ENCODE assay signal across 23 cellular contexts in the genomic region with DNA sequence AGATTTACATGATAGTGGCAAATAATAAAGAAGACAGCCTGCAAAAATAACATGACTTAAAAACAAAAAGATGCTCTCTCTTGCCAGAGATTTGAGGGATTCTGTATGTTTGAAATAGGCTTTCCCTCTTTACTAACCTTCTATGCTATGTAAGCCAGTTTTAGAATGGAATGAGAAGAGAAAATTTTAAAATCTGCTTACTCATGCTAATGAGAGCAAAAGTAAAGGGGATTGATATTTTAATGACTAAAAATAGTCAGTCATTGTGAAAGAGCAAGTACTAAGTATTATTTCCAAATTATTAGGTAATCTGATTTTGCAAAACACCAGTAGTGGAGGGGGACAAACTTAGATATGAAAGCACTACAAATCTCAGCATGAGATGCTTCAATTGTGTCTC.
DNase-seq lines count a peak whose midpoint lies in the region; ATAC-seq, FAIRE-seq and TF ChIP-seq lines count a peak whose summit lies in the region.
"Had no signal": no experiment of that assay in that cellular context is flagged by ENCODE, and none has a peak within 500 bp of the region (broad histone marks: within the 10 kb centered on the region; RNA-seq: fewer than 3 reads in every experiment).

No MANE protein-coding gene starts in this region.

- peaks cover 4% of the 10 kb centered on the region; the same call in 1 of the 2 replicates for H3K4me1 ChIP-seq in H9 (ENCODE audit: insufficient read depth, low read length)
- no peaks in the 10 kb centered on the region for H3K4me1 ChIP-seq in kidney (ENCODE audit: control insufficient read depth in 1 of 2, insufficient read depth in 1 of 2, low read depth in 1 of 2, low read length in 2 of 2)
- H3K4me1 ChIP-seq: A549 had no signal

- no peak overlapping the region for H3K4ac ChIP-seq in H9 (ENCODE audit: low read depth, low read length)

- no peak overlapping the region for H4K5ac ChIP-seq in H9 (ENCODE audit: insufficient read length, low read depth, low read length)

- H3K18ac ChIP-seq in H9 (ENCODE audit: insufficient read length, low read depth, low read length), result no peak overlapping the region

- H3K56ac ChIP-seq in H9 (ENCODE audit: insufficient read length, low read depth, low read length), result no peak overlapping the region

- no peak overlapping the region for H2AK5ac ChIP-seq in H9 (ENCODE audit: insufficient read length, low read length)

- no peak overlapping the region for H2AFZ ChIP-seq in H9 (ENCODE audit: low read length)
- H2AFZ ChIP-seq: GM23248 had no signal

- H3K79me1 ChIP-seq in H9 (ENCODE audit: insufficient read depth, low read depth, low read length, poor library complexity, severe bottlenecking), result no peaks in the 10 kb centered on the region

- no peaks in the 10 kb centered on the region for H4K20me1 ChIP-seq in H9 (ENCODE audit: control insufficient read depth, insufficient read depth, insufficient read length)

- no peak overlapping the region for H4K91ac ChIP-seq in H9 (ENCODE audit: insufficient read length, low read depth, low read length)

- H2BK12ac ChIP-seq in H9 (ENCODE audit: insufficient read length, low read depth, low read length), result no peak overlapping the region

- no peak overlapping the region for H2BK20ac ChIP-seq in H9 (ENCODE audit: low read depth, low read length, poor library complexity, severe bottlenecking)

- H3K23me2 ChIP-seq in H9 (ENCODE audit: insufficient read length, low read depth, low read length, poor library complexity, severe bottlenecking), result no peaks in the 10 kb centered on the region

- DNase-seq in H9 (no peak), WTC11 (ENCODE audit: low spot score) (no peak), fibroblast of pulmonary artery (ENCODE audit: low read depth) (peak; percentile 36), hepatic stellate cell (ENCODE audit: low spot score) (no peak), progenitor cell of endocrine pancreas (ENCODE audit: low spot score, unreplicated experiment) (no peak), DMS 273 treated with DMSO at 0.1 percent for 48 hours (lab: John Stamatoyannopoulos, UW) (no peak), kidney (no peak)
- DNase-seq: C1 segment of cervical spinal cord, DMS53, GM23248, HCEC 1CT, MV-4-11, NCI-H1105, NCI-H1436 treated with DMSO at 0.1 percent for 48 hours, NCI-H1930, NCI-H2107, NCI-H446, NCI-H524 treated with DMSO at 0.1 percent for 48 hours, NCI-H774 had no signal

- H2BK15ac ChIP-seq in H9 (ENCODE audit: low read depth, low read length), result no peak overlapping the region

- TF ChIP-seq CTCF in H9 (conservative IDR thresholded peaks at IDR 0.05) (no peak), WTC11 (IDR thresholded peaks at IDR 0.05) (no peak), fibroblast of pulmonary artery (IDR thresholded peaks at IDR 0.05; ENCODE audit: low read length, missing control alignments) (no peak), progenitor cell of endocrine pancreas (IDR thresholded peaks at IDR 0.05; ENCODE audit: unreplicated experiment) (no peak), kidney (IDR thresholded peaks at IDR 0.05; ENCODE audit: borderline replicate concordance, extremely low read depth, insufficient read depth) (no peak)

- H3K27me3 ChIP-seq in H9 (ENCODE audit: insufficient read depth, low read length), result no peaks in the 10 kb centered on the region

- no peak overlapping the region for H3K14ac ChIP-seq in H9 (ENCODE audit: insufficient read depth, low read length)

- no peaks in the 10 kb centered on the region for H3K36me3 Mint-ChIP-seq in H9 (ENCODE audit: insufficient read depth in 1 of 3, low read depth in 3 of 3)
- H3K36me3 Mint-ChIP-seq in WTC11, result no peaks in the 10 kb centered on the region
- no peaks in the 10 kb centered on the region for H3K36me3 Mint-ChIP-seq in progenitor cell of endocrine pancreas (ENCODE audit: insufficient read depth)

- no peak overlapping the region for H4K8ac ChIP-seq in H9 (replicated peaks; ENCODE audit: insufficient read length, low read depth, low read length)

- no peak overlapping the region for H3K4me2 ChIP-seq in H9 (ENCODE audit: insufficient read depth, insufficient read length, low read length)
- H3K4me2 ChIP-seq: A549 had no signal

- peak overlapping the region in 2 of 3 experiments; percentile 34 to 37; a peak in 4 of 7 replicates for H3K27ac Mint-ChIP-seq in H9
- H3K27ac Mint-ChIP-seq in WTC11, result peak overlapping the region; percentile 58; the same call in 1 of the 2 replicates
- no peak overlapping the region for H3K27ac Mint-ChIP-seq in progenitor cell of endocrine pancreas

- POLR2A ChIA-PET in WTC11 (lab: Charles Lee), result no interaction called here

- no peak overlapping the region for H3T11ph ChIP-seq in H9 (ENCODE audit: low read length)

- no peak overlapping the region for H3K27ac ChIP-seq in H9 (ENCODE audit: insufficient read length, low read depth, low read length)
- no peak overlapping the region for H3K27ac ChIP-seq in kidney (ENCODE audit: low read depth in 2 of 2, low read length in 2 of 2)
- H3K27ac ChIP-seq: A549, GM23248 had no signal

- CTCF ChIA-PET in WTC11 (lab: Charles Lee), result no interaction called here

- no peak overlapping the region for H2BK120ac ChIP-seq in H9 (ENCODE audit: low read depth, low read length, poor library complexity, severe bottlenecking)

- no peak for FAIRE-seq in kidney (lab: Jason Lieb, UNC)
- FAIRE-seq: A549, HepG2, RCC 7860 had no signal

- no peak for ATAC-seq in WTC11
- ATAC-seq: A549, HepG2, SK-N-SH treated with all-trans-retinoic acid at 6 μM for 48 hours had no signal

- H3K9ac ChIP-seq in H9 (ENCODE audit: extremely low read depth, insufficient read length, low read length) (no peak overlapping the region), kidney (ENCODE audit: low read length in 2 of 2) (no peak overlapping the region)
- H3K9ac ChIP-seq: GM23248 had no signal

- H3K23ac ChIP-seq in H9 (ENCODE audit: insufficient read length, low read depth, low read length), result no peak overlapping the region

- no peaks in the 10 kb centered on the region for H3K36me3 ChIP-seq in kidney (ENCODE audit: control insufficient read depth in 1 of 2, insufficient read depth in 2 of 2, low read length in 2 of 2)

- H3K4me3 Mint-ChIP-seq in H9, result no peak overlapping the region
- no peak overlapping the region for H3K4me3 Mint-ChIP-seq in WTC11
- H3K4me3 Mint-ChIP-seq in progenitor cell of endocrine pancreas (ENCODE audit: low read depth), result no peak overlapping the region

- no peaks in the 10 kb centered on the region for H3K9me3 ChIP-seq in H9 (ENCODE audit: control insufficient read depth, low read depth, low read length)
- H3K9me3 ChIP-seq in kidney (ENCODE audit: control insufficient read depth in 1 of 2, low read length in 2 of 2), result no peaks in the 10 kb centered on the region
- H3K9me3 ChIP-seq: A549 had no signal

- H3K4me3 ChIP-seq in fibroblast of pulmonary artery (replicated peaks; ENCODE audit: low read depth, low read length) (no peak overlapping the region), kidney (ENCODE audit: low read length in 2 of 2) (no peak overlapping the region)
- H3K4me3 ChIP-seq: A549, GM23248 had no signal

- H3K9me3 Mint-ChIP-seq in H9 (no peaks in the 10 kb centered on the region), WTC11 (no peaks in the 10 kb centered on the region), progenitor cell of endocrine pancreas (ENCODE audit: low read depth) (no peaks in the 10 kb centered on the region)

- H3K79me2 ChIP-seq in H9 (ENCODE audit: insufficient read depth, low read length), result no peaks in the 10 kb centered on the region

- H2BK5ac ChIP-seq in H9 (ENCODE audit: insufficient read length, low read length), result no peak overlapping the region

- H3K4me1 Mint-ChIP-seq in H9, result peaks cover 54 to 66% of the 10 kb centered on the region in 2 experiments
- peaks cover 75% of the 10 kb centered on the region for H3K4me1 Mint-ChIP-seq in WTC11
- no peaks in the 10 kb centered on the region for H3K4me1 Mint-ChIP-seq in progenitor cell of endocrine pancreas (ENCODE audit: low read depth)

- no peaks in the 10 kb centered on the region for H3K27me3 Mint-ChIP-seq in H9 (ENCODE audit: low read depth)
- H3K27me3 Mint-ChIP-seq in WTC11 (ENCODE audit: low read depth), result no peaks in the 10 kb centered on the region
- H3K27me3 Mint-ChIP-seq in progenitor cell of endocrine pancreas, result no peaks in the 10 kb centered on the region

- intact Hi-C loops in kidney (cut with DNase I), result no loop called here

TF ChIP-seq in WTC11, 78 proteins besides CTCF, POLR2A, EP300 and RAD21 (continues in another document):
- TF ChIP-seq FOXJ3 (CRISPR knock-in tag; IDR thresholded peaks at IDR 0.05; ENCODE audit: borderline replicate concordance), result no peak
- TF ChIP-seq, protein P1, sequence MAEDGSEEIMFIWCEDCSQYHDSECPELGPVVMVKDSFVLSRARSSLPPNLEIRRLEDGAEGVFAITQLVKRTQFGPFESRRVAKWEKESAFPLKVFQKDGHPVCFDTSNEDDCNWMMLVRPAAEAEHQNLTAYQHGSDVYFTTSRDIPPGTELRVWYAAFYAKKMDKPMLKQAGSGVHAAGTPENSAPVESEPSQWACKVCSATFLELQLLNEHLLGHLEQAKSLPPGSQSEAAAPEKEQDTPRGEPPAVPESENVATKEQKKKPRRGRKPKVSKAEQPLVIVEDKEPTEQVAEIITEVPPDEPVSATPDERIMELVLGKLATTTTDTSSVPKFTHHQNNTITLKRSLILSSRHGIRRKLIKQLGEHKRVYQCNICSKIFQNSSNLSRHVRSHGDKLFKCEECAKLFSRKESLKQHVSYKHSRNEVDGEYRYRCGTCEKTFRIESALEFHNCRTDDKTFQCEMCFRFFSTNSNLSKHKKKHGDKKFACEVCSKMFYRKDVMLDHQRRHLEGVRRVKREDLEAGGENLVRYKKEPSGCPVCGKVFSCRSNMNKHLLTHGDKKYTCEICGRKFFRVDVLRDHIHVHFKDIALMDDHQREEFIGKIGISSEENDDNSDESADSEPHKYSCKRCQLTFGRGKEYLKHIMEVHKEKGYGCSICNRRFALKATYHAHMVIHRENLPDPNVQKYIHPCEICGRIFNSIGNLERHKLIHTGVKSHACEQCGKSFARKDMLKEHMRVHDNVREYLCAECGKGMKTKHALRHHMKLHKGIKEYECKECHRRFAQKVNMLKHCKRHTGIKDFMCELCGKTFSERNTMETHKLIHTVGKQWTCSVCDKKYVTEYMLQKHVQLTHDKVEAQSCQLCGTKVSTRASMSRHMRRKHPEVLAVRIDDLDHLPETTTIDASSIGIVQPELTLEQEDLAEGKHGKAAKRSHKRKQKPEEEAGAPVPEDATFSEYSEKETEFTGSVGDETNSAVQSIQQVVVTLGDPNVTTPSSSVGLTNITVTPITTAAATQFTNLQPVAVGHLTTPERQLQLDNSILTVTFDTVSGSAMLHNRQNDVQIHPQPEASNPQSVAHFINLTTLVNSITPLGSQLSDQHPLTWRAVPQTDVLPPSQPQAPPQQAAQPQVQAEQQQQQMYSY (CRISPR knock-in tag; IDR thresholded peaks at IDR 0.05), result no peak
- no peak for TF ChIP-seq TEAD4 (CRISPR knock-in tag; IDR thresholded peaks at IDR 0.05)
